ENCODE assay signal across 1 cellular context in the genomic region with DNA sequence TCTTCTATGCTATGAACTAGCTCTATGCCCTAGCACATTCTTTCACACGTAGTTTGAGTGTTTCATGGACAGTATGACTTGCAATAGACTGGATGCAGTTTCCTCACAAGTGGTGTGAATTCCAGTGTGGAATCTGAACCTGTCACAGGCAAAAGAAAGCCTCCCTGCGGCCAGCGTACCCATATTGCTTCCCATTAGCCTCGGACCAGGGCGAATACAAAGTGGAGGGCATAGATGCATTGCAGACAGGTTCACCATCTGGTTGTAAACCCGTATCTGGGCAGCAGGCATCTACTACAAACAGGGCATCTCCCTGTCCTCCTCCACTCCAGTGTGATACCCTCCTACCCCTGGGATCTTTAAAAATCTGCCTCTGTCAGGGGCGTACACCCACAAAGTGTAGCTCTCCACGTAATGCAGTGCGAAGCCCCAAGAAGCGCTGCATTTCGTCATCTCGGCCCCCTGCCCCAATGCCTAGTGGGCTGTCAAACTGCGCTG.
TF ChIP-seq lines count a peak whose summit lies in the region.

No MANE protein-coding gene starts in this region.

TF ChIP-seq in WTC11, 78 proteins besides CTCF, POLR2A, EP300 and RAD21 (continued from another document):
- no peak for TF ChIP-seq RELA (CRISPR knock-in tag; IDR thresholded peaks at IDR 0.05; ENCODE audit: borderline replicate concordance)
- no peak for TF ChIP-seq JUN (CRISPR knock-in tag; IDR thresholded peaks at IDR 0.05)
- TF ChIP-seq, protein P1, sequence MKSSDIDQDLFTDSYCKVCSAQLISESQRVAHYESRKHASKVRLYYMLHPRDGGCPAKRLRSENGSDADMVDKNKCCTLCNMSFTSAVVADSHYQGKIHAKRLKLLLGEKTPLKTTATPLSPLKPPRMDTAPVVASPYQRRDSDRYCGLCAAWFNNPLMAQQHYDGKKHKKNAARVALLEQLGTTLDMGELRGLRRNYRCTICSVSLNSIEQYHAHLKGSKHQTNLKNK (CRISPR knock-in tag; IDR thresholded peaks at IDR 0.05), result no peak
- TF ChIP-seq, protein P2, sequence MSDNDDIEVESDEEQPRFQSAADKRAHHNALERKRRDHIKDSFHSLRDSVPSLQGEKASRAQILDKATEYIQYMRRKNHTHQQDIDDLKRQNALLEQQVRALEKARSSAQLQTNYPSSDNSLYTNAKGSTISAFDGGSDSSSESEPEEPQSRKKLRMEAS (CRISPR knock-in tag; IDR thresholded peaks at IDR 0.05), result no peak
- TF ChIP-seq, protein P3, sequence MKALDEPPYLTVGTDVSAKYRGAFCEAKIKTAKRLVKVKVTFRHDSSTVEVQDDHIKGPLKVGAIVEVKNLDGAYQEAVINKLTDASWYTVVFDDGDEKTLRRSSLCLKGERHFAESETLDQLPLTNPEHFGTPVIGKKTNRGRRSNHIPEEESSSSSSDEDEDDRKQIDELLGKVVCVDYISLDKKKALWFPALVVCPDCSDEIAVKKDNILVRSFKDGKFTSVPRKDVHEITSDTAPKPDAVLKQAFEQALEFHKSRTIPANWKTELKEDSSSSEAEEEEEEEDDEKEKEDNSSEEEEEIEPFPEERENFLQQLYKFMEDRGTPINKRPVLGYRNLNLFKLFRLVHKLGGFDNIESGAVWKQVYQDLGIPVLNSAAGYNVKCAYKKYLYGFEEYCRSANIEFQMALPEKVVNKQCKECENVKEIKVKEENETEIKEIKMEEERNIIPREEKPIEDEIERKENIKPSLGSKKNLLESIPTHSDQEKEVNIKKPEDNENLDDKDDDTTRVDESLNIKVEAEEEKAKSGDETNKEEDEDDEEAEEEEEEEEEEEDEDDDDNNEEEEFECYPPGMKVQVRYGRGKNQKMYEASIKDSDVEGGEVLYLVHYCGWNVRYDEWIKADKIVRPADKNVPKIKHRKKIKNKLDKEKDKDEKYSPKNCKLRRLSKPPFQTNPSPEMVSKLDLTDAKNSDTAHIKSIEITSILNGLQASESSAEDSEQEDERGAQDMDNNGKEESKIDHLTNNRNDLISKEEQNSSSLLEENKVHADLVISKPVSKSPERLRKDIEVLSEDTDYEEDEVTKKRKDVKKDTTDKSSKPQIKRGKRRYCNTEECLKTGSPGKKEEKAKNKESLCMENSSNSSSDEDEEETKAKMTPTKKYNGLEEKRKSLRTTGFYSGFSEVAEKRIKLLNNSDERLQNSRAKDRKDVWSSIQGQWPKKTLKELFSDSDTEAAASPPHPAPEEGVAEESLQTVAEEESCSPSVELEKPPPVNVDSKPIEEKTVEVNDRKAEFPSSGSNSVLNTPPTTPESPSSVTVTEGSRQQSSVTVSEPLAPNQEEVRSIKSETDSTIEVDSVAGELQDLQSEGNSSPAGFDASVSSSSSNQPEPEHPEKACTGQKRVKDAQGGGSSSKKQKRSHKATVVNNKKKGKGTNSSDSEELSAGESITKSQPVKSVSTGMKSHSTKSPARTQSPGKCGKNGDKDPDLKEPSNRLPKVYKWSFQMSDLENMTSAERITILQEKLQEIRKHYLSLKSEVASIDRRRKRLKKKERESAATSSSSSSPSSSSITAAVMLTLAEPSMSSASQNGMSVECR (CRISPR knock-in tag; IDR thresholded peaks at IDR 0.05; ENCODE audit: borderline replicate concordance), result no peak
- TF ChIP-seq ZNF671 (CRISPR knock-in tag; IDR thresholded peaks at IDR 0.05), result no peak
- TF ChIP-seq, protein P4, sequence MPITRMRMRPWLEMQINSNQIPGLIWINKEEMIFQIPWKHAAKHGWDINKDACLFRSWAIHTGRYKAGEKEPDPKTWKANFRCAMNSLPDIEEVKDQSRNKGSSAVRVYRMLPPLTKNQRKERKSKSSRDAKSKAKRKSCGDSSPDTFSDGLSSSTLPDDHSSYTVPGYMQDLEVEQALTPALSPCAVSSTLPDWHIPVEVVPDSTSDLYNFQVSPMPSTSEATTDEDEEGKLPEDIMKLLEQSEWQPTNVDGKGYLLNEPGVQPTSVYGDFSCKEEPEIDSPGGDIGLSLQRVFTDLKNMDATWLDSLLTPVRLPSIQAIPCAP (CRISPR knock-in tag; IDR thresholded peaks at IDR 0.05), result no peak
